17 cellular contexts compared by ENCODE assay signal in genomic region chr3:49279376-49279775, GRCh38. TPM values are rescaled to one million over a fixed set of nuclear protein-coding genes. Genes with fewer than 3 reads are reported as not detected.
DNase-seq lines count a peak whose midpoint lies in the region; ATAC-seq, FAIRE-seq and TF ChIP-seq lines count a peak whose summit lies in the region.
"Had no signal": no experiment of that assay in that cellular context is flagged by ENCODE, and none has a peak within 500 bp of the region (broad histone marks: within the 10 kb centered on the region; RNA-seq: fewer than 3 reads in every experiment).

No MANE protein-coding gene starts in this region.

- no peak overlapping the region for H3K9ac ChIP-seq in astrocyte (ENCODE audit: low read length)

- TF ChIP-seq CTCF in activated CD8-positive, alpha-beta T cell treated with anti-CD3 and anti-CD28 coated beads for 36 hours (IDR thresholded peaks at IDR 0.05): no peak
- TF ChIP-seq CTCF in astrocyte (IDR thresholded peaks at IDR 0.05; ENCODE audit: insufficient read depth, low read depth, low read length): no peak
- TF ChIP-seq CTCF in thoracic aorta (IDR thresholded peaks at IDR 0.05): no peak

- H3K27ac Mint-ChIP-seq in activated CD8-positive, alpha-beta T cell treated with anti-CD3 and anti-CD28 coated beads for 36 hours: peak overlapping the region; percentile 89
- H3K27ac Mint-ChIP-seq in activated CD8-positive, alpha-beta T cell treated with anti-CD3 and anti-CD28 coated beads, Interleukin-2, amount 10 ng/mL, durations not matched to agents 7 days and 5 days: no peak overlapping the region
- peak overlapping the region; percentile 41 for H3K27ac Mint-ChIP-seq in astrocyte (ENCODE audit: unreplicated experiment)
- no peak overlapping the region for H3K27ac Mint-ChIP-seq in activated CD4-positive, alpha-beta T cell treated with anti-CD3 and anti-CD28 coated beads, Interleukin-2, amount 10 ng/mL, durations not matched to agents 7 days and 5 days

- intact Hi-C loops in activated CD8-positive, alpha-beta T cell treated with anti-CD3 and anti-CD28 coated beads for 36 hours (cut with micrococcal nuclease): no loop called here
- intact Hi-C loops in left colon (cut with DNase I, micrococcal nuclease): no loop called here

- H3K4me1 Mint-ChIP-seq in activated CD8-positive, alpha-beta T cell treated with anti-CD3 and anti-CD28 coated beads for 36 hours (ENCODE audit: low read depth): peaks cover 25% of the 10 kb centered on the region
- H3K4me1 Mint-ChIP-seq in activated CD8-positive, alpha-beta T cell treated with anti-CD3 and anti-CD28 coated beads, Interleukin-2, amount 10 ng/mL, durations not matched to agents 7 days and 5 days (ENCODE audit: low read depth): peaks cover 38% of the 10 kb centered on the region
- H3K4me1 Mint-ChIP-seq in astrocyte (ENCODE audit: low read depth, unreplicated experiment): peaks cover 6% of the 10 kb centered on the region
- peaks cover 33% of the 10 kb centered on the region for H3K4me1 Mint-ChIP-seq in activated CD4-positive, alpha-beta T cell treated with anti-CD3 and anti-CD28 coated beads, Interleukin-2, amount 10 ng/mL, durations not matched to agents 7 days and 5 days
- H3K4me1 Mint-ChIP-seq: activated T-helper 17 cell treated with anti-CD3 and anti-CD28 coated beads, Interleukin-2, amount 50 U/mL, for 72 hours had no signal

- H4K20me1 ChIP-seq in astrocyte (ENCODE audit: insufficient read depth, low read length): no peaks in the 10 kb centered on the region

- H3K36me3 Mint-ChIP-seq in activated CD8-positive, alpha-beta T cell treated with anti-CD3 and anti-CD28 coated beads for 36 hours (ENCODE audit: low read depth): peaks cover 50% of the 10 kb centered on the region
- H3K36me3 Mint-ChIP-seq in activated CD8-positive, alpha-beta T cell treated with anti-CD3 and anti-CD28 coated beads, Interleukin-2, amount 10 ng/mL, durations not matched to agents 7 days and 5 days (ENCODE audit: low read depth): peaks cover 66% of the 10 kb centered on the region
- peaks cover 24% of the 10 kb centered on the region for H3K36me3 Mint-ChIP-seq in astrocyte (ENCODE audit: low read depth, unreplicated experiment)
- peaks cover 55% of the 10 kb centered on the region for H3K36me3 Mint-ChIP-seq in activated CD4-positive, alpha-beta T cell treated with anti-CD3 and anti-CD28 coated beads, Interleukin-2, amount 10 ng/mL, durations not matched to agents 7 days and 5 days (ENCODE audit: low read depth)

- H3K27me3 ChIP-seq in astrocyte (ENCODE audit: insufficient read depth, low read length) (no peaks in the 10 kb centered on the region), thoracic aorta (replicated peaks; ENCODE audit: insufficient read depth) (no peaks in the 10 kb centered on the region)

- no peak overlapping the region for H3K4me3 Mint-ChIP-seq in activated CD8-positive, alpha-beta T cell treated with anti-CD3 and anti-CD28 coated beads for 36 hours
- H3K4me3 Mint-ChIP-seq in activated CD8-positive, alpha-beta T cell treated with anti-CD3 and anti-CD28 coated beads, Interleukin-2, amount 10 ng/mL, durations not matched to agents 7 days and 5 days: no peak overlapping the region
- H3K4me3 Mint-ChIP-seq in astrocyte (ENCODE audit: unreplicated experiment): no peak overlapping the region
- H3K4me3 Mint-ChIP-seq in activated CD4-positive, alpha-beta T cell treated with anti-CD3 and anti-CD28 coated beads, Interleukin-2, amount 10 ng/mL, durations not matched to agents 7 days and 5 days: no peak overlapping the region
- H3K4me3 Mint-ChIP-seq: activated T-helper 17 cell treated with anti-CD3 and anti-CD28 coated beads, Interleukin-2, amount 50 U/mL, for 72 hours had no signal

- H3K9me3 ChIP-seq in astrocyte (ENCODE audit: insufficient read depth, low read depth, low read length) (no peaks in the 10 kb centered on the region), thoracic aorta (no peaks in the 10 kb centered on the region)
- H3K9me3 ChIP-seq: HAP-1 had no signal

- H3K9me3 Mint-ChIP-seq in activated CD8-positive, alpha-beta T cell treated with anti-CD3 and anti-CD28 coated beads for 36 hours: no peaks in the 10 kb centered on the region
- H3K9me3 Mint-ChIP-seq in activated CD8-positive, alpha-beta T cell treated with anti-CD3 and anti-CD28 coated beads, Interleukin-2, amount 10 ng/mL, durations not matched to agents 7 days and 5 days (ENCODE audit: insufficient read depth): no peaks in the 10 kb centered on the region
- no peaks in the 10 kb centered on the region for H3K9me3 Mint-ChIP-seq in astrocyte (ENCODE audit: unreplicated experiment)
- H3K9me3 Mint-ChIP-seq in activated CD4-positive, alpha-beta T cell treated with anti-CD3 and anti-CD28 coated beads, Interleukin-2, amount 10 ng/mL, durations not matched to agents 7 days and 5 days: no peaks in the 10 kb centered on the region
- H3K9me3 Mint-ChIP-seq: activated T-helper 17 cell treated with anti-CD3 and anti-CD28 coated beads, Interleukin-2, amount 50 U/mL, for 72 hours had no signal

- H3K36me3 ChIP-seq in astrocyte (ENCODE audit: insufficient read depth, low read length) (peaks cover 23% of the 10 kb centered on the region), thoracic aorta (peaks cover 19% of the 10 kb centered on the region)

- POLR2A ChIA-PET in activated CD8-positive, alpha-beta T cell treated with anti-CD3 and anti-CD28 coated beads for 36 hours (lab: Charles Lee): interaction anchor here (1.4 to 1.6 kb wide), 2 partner anchors 60 to 108 kb away, joined by 3 to 4 read pairs; partner anchors contain the start of genes KLHDC8B and USP4
- POLR2A ChIA-PET in activated CD8-positive, alpha-beta T cell treated with anti-CD3 and anti-CD28 coated beads, Interleukin-2, amount 10 ng/mL, durations not matched to agents 7 days and 5 days (lab: Charles Lee): no interaction called here
- POLR2A ChIA-PET in activated CD4-positive, alpha-beta T cell treated with anti-CD3 and anti-CD28 coated beads, Interleukin-2, amount 10 ng/mL, durations not matched to agents 7 days and 5 days (lab: Charles Lee): no interaction called here

- H3K4me3 ChIP-seq in astrocyte (ENCODE audit: insufficient read depth, low read depth, low read length): no peak overlapping the region
- H3K4me3 ChIP-seq in thoracic aorta: no peak overlapping the region
- H3K4me3 ChIP-seq: HAP-1, SK-N-MC had no signal

- H3K79me2 ChIP-seq in astrocyte (ENCODE audit: insufficient read depth, low read length): no peaks in the 10 kb centered on the region

- H2AFZ ChIP-seq in astrocyte (ENCODE audit: low read depth, low read length): no peak overlapping the region

- H3K27ac ChIP-seq in astrocyte (ENCODE audit: low read depth, low read length) (no peak overlapping the region), thoracic aorta (peak overlapping the region; percentile 25 to 96)
- H3K27ac ChIP-seq: SK-N-MC had no signal

- peaks cover 16% of the 10 kb centered on the region for H3K4me1 ChIP-seq in astrocyte (ENCODE audit: insufficient read depth, low read length)
- H3K4me1 ChIP-seq in thoracic aorta (ENCODE audit: control insufficient read depth in 1 of 2, low read depth in 2 of 2): peaks cover 9 to 33% of the 10 kb centered on the region in 2 donors
- H3K4me1 ChIP-seq: HAP-1 had no signal

- DNase-seq in activated CD8-positive, alpha-beta T cell treated with anti-CD3 and anti-CD28 coated beads for 36 hours: no peak
- no peak for DNase-seq in activated CD8-positive, alpha-beta T cell treated with anti-CD3 and anti-CD28 coated beads, Interleukin-2, amount 10 ng/mL, durations not matched to agents 7 days and 5 days
- DNase-seq in astrocyte (ENCODE audit: low read depth) (peak; percentile 47), left colon (no peak), thoracic aorta (ENCODE audit: low spot score) (no peak), NOMO-1 treated with dmso at 0.1 percent for 144 hours (lab: John Stamatoyannopoulos, UW; ENCODE audit: unreplicated experiment) (no peak), DMS53 treated with DMSO at 0.1 percent for 48 hours (lab: John Stamatoyannopoulos, UW; ENCODE audit: unreplicated experiment) (no peak)
- DNase-seq in activated CD4-positive, alpha-beta T cell treated with anti-CD3 and anti-CD28 coated beads, Interleukin-2, amount 10 ng/mL, durations not matched to agents 7 days and 5 days: no peak
- DNase-seq: activated CD4-positive, CD25-positive, alpha-beta regulatory T cell; caudate nucleus; DMS153; NCI-H748 treated with DMSO at 0.1 percent for 48 hours; occipital lobe; stimulated activated naive CD4-positive, alpha-beta T cell treated with Interleukin-2 at 50 U/mL for 16 hours had no signal

- no peak for FAIRE-seq in astrocyte (lab: Jason Lieb, UNC)

- H3K4me2 ChIP-seq in astrocyte (ENCODE audit: low read length): no peak overlapping the region

- CTCF ChIA-PET in activated CD8-positive, alpha-beta T cell treated with anti-CD3 and anti-CD28 coated beads for 36 hours (lab: Charles Lee): interaction anchor here (2.4 kb wide), 1 partner anchor 109 kb away, joined by 12 read pairs; the partner anchor contains the start of gene KLHDC8B
- CTCF ChIA-PET in activated CD8-positive, alpha-beta T cell treated with anti-CD3 and anti-CD28 coated beads, Interleukin-2, amount 10 ng/mL, durations not matched to agents 7 days and 5 days (lab: Charles Lee): interaction anchor here (1.7 kb wide), 1 partner anchor 108 kb away, joined by 9 read pairs; the partner anchor contains the start of gene KLHDC8B
- CTCF ChIA-PET in activated CD4-positive, alpha-beta T cell treated with anti-CD3 and anti-CD28 coated beads, Interleukin-2, amount 10 ng/mL, durations not matched to agents 7 days and 5 days (lab: Charles Lee): interaction anchor here (0.6 to 1.5 kb wide), 3 partner anchors 12 to 64 kb away, joined by 3 to 5 read pairs (median 3); no protein-coding TSS in a partner anchor

- H3K27me3 Mint-ChIP-seq in activated CD8-positive, alpha-beta T cell treated with anti-CD3 and anti-CD28 coated beads for 36 hours: no peaks in the 10 kb centered on the region
- no peaks in the 10 kb centered on the region for H3K27me3 Mint-ChIP-seq in activated CD8-positive, alpha-beta T cell treated with anti-CD3 and anti-CD28 coated beads, Interleukin-2, amount 10 ng/mL, durations not matched to agents 7 days and 5 days (ENCODE audit: low read depth)
- no peaks in the 10 kb centered on the region for H3K27me3 Mint-ChIP-seq in astrocyte (ENCODE audit: low read depth, unreplicated experiment)
- H3K27me3 Mint-ChIP-seq in activated CD4-positive, alpha-beta T cell treated with anti-CD3 and anti-CD28 coated beads, Interleukin-2, amount 10 ng/mL, durations not matched to agents 7 days and 5 days: no peaks in the 10 kb centered on the region
- H3K27me3 Mint-ChIP-seq: activated T-helper 17 cell treated with anti-CD3 and anti-CD28 coated beads, Interleukin-2, amount 50 U/mL, for 72 hours had no signal

- ATAC-seq in activated CD8-positive, alpha-beta T cell treated with anti-CD3 and anti-CD28 coated beads for 36 hours: no peak
- ATAC-seq in activated CD8-positive, alpha-beta T cell treated with anti-CD3 and anti-CD28 coated beads, Interleukin-2, amount 10 ng/mL, durations not matched to agents 7 days and 5 days: no peak
- ATAC-seq in left colon: peak; percentile 75
- ATAC-seq in thoracic aorta (ENCODE audit: insufficient number of reproducible peaks, low FRiP score, low read depth): no peak
- ATAC-seq: activated T-helper 17 cell treated with anti-CD3 and anti-CD28 coated beads, Interleukin-2, amount 50 U/mL, for 72 hours had no signal

RNA-seq across cellular contexts. Expression of gene C3orf62, which starts 2.3 kb away (rescaled TPM):
- total RNA-seq in activated CD8-positive, alpha-beta T cell treated with anti-CD3 and anti-CD28 coated beads for 36 hours: 1 to 10 TPM; 3.4 to 3.7 TPM
- 10 to 100 TPM; 10.4 to 11.1 TPM for total RNA-seq in activated CD8-positive, alpha-beta T cell treated with anti-CD3 and anti-CD28 coated beads, Interleukin-2, amount 10 ng/mL, durations not matched to agents 7 days and 5 days
- total RNA-seq in astrocyte (3.5 and 4.8 TPM in 2 replicates), left colon (1 to 10 TPM; 4.7 to 4.8 TPM), thoracic aorta (10 to 100 TPM in 1 of 2 donors, 1 to 10 TPM in 1; 5.4 to 15.0 TPM)
- total RNA-seq in activated CD4-positive, alpha-beta T cell treated with anti-CD3 and anti-CD28 coated beads, Interleukin-2, amount 10 ng/mL, durations not matched to agents 7 days and 5 days: 10 to 100 TPM; 12.2 to 13.5 TPM

Comparison
In these comparisons a context has a peak if more than half of its experiments do, and no peak if none do; other contexts are left out.
1. H3K27ac Mint-ChIP-seq: peak in activated CD8-positive, alpha-beta T cell treated with anti-CD3 and anti-CD28 coated beads for 36 hours (single experiment) and astrocyte (single experiment); none in activated CD8-positive, alpha-beta T cell treated with anti-CD3 and anti-CD28 coated beads, Interleukin-2, amount 10 ng/mL, durations not matched to agents 7 days and 5 days (single experiment) and activated CD4-positive, alpha-beta T cell treated with anti-CD3 and anti-CD28 coated beads, Interleukin-2, amount 10 ng/mL, durations not matched to agents 7 days and 5 days (single experiment).